ENCODE assay signal across 8 cellular contexts in genomic region chr22:50498322-50498861, GRCh38. TPM values are rescaled to one million over a fixed set of nuclear protein-coding genes. Genes with fewer than 3 reads are reported as not detected.
DNase-seq lines count a peak whose midpoint lies in the region; ATAC-seq and TF ChIP-seq lines count a peak whose summit lies in the region.

No MANE protein-coding gene starts in this region.

- CTCF ChIA-PET in naive thymus-derived CD4-positive, alpha-beta T cell (lab: Charles Lee): interaction anchor here (0.5 to 2.4 kb wide), 24 partner anchors 10 to 259 kb away, joined by 3 to 16 read pairs (median 4); partner anchors contain the start of genes LMF2, NCAPH2 and SCO2

- no peak overlapping the region for H2AFZ ChIP-seq in OCI-LY3 (ENCODE audit: low read depth, low read length)

- H3K4me2 ChIP-seq in OCI-LY3 (ENCODE audit: low read length): peak overlapping the region; percentile 56

- H3K4me3 ChIP-seq in OCI-LY3 (ENCODE audit: low read length) (peak overlapping the region; percentile 16; the same call in 1 of the 2 replicates), esophagus squamous epithelium (no peak overlapping the region)
- no peak overlapping the region for H3K4me3 ChIP-seq in naive thymus-derived CD4-positive, alpha-beta T cell (ENCODE audit: low read length)

- H3K27ac ChIP-seq in OCI-LY3 (ENCODE audit: low read length) (no peak overlapping the region), esophagus squamous epithelium (peak overlapping the region in 3 of 4 donors; percentile 32 to 41 (median 40))
- H3K27ac ChIP-seq in naive thymus-derived CD4-positive, alpha-beta T cell (ENCODE audit: low read depth, low read length): no peak overlapping the region

- peaks cover 5 to 14% of the 10 kb centered on the region in 2 donors for H3K36me3 Mint-ChIP-seq in CD14-positive monocyte
- peaks cover 0 to 3% (median 0%) of the 10 kb centered on the region in 5 donors for H3K36me3 Mint-ChIP-seq in naive thymus-derived CD4-positive, alpha-beta T cell

- POLR2A ChIA-PET in naive thymus-derived CD4-positive, alpha-beta T cell (lab: Charles Lee): interaction anchor here (0.5 to 2.1 kb wide), 11 partner anchors 15 to 155 kb away, joined by 3 to 10 read pairs (median 3); partner anchors contain the start of genes PPP6R2 and SCO2

- H3K9me3 Mint-ChIP-seq in CD14-positive monocyte: no peaks in the 10 kb centered on the region
- H3K9me3 Mint-ChIP-seq in naive thymus-derived CD4-positive, alpha-beta T cell: no peaks in the 10 kb centered on the region

- no peak overlapping the region for H3K27ac Mint-ChIP-seq in CD14-positive monocyte
- H3K27ac Mint-ChIP-seq in naive thymus-derived CD4-positive, alpha-beta T cell: no peak overlapping the region

- peak; percentile 92 for ATAC-seq in naive thymus-derived CD4-positive, alpha-beta T cell

- TF ChIP-seq CTCF in CD14-positive monocyte (IDR thresholded peaks at IDR 0.05) (peak; percentile 66), OCI-LY3 (IDR thresholded peaks at IDR 0.05; ENCODE audit: low read depth, low read length) (peak; percentile 62), esophagus squamous epithelium (IDR thresholded peaks at IDR 0.05) (peak; percentile 47 to 75 (median 63))

- WGBS in esophagus squamous epithelium, 2 donors: 17 to 30% methylated on average over 10 to 12 of the region's 13 CpGs

- no peaks in the 10 kb centered on the region for H4K20me1 ChIP-seq in OCI-LY3 (ENCODE audit: insufficient read depth, low read length)

- H3K79me2 ChIP-seq in OCI-LY3 (ENCODE audit: low read length): no peaks in the 10 kb centered on the region

- TF ChIP-seq POLR2A in esophagus squamous epithelium (IDR thresholded peaks at IDR 0.05): no peak

- H3K27me3 ChIP-seq in OCI-LY3 (ENCODE audit: low read depth, low read length): no peaks in the 10 kb centered on the region
- H3K27me3 ChIP-seq in esophagus squamous epithelium: no peaks in the 10 kb centered on the region
- H3K27me3 ChIP-seq in naive thymus-derived CD4-positive, alpha-beta T cell (ENCODE audit: control insufficient read depth in 2 of 2, insufficient read depth in 2 of 2, low read length in 2 of 2): no peaks in the 10 kb centered on the region

- H3K4me1 ChIP-seq in OCI-LY3 (ENCODE audit: low read length) (no peaks in the 10 kb centered on the region), esophagus squamous epithelium (peaks cover 0 to 28% (median 9%) of the 10 kb centered on the region in 3 donors)
- H3K4me1 ChIP-seq in naive thymus-derived CD4-positive, alpha-beta T cell (ENCODE audit: control insufficient read depth in 2 of 2, insufficient read depth in 2 of 2, low read length in 2 of 2): no peaks in the 10 kb centered on the region

- H3K4me1 Mint-ChIP-seq in CD14-positive monocyte: peaks cover 2% of the 10 kb centered on the region
- H3K4me1 Mint-ChIP-seq in naive thymus-derived CD4-positive, alpha-beta T cell: peaks cover 3 to 10% (median 9%) of the 10 kb centered on the region in 7 donors

- peaks cover 6 to 10% (median 10%) of the 10 kb centered on the region in 3 donors for H3K27me3 Mint-ChIP-seq in CD14-positive monocyte (ENCODE audit: low read depth in 3 of 3)
- H3K27me3 Mint-ChIP-seq in naive thymus-derived CD4-positive, alpha-beta T cell: peaks cover 0 to 5% (median 0%) of the 10 kb centered on the region in 5 donors

- intact Hi-C loops in CD14-positive monocyte (cut with micrococcal nuclease) (loop anchor here (5.0 to 10.0 kb wide), 2 partner anchors 144 to 246 kb away; partner anchors contain the start of gene HDAC10 (in 2 of the 2)), esophagus squamous epithelium (cut with DNase I) (no loop called here)
- intact Hi-C loops in naive thymus-derived CD4-positive, alpha-beta T cell (cut with micrococcal nuclease): loop anchor here (1.0 to 10.0 kb wide), 11 partner anchors 28 to 257 kb away; no protein-coding TSS in a partner anchor

- no peaks in the 10 kb centered on the region for H3K9me3 ChIP-seq in OCI-LY3 (ENCODE audit: insufficient read depth, low read length)
- H3K9me3 ChIP-seq in esophagus squamous epithelium: no peaks in the 10 kb centered on the region
- H3K9me3 ChIP-seq in naive thymus-derived CD4-positive, alpha-beta T cell (ENCODE audit: control insufficient read depth in 2 of 3, low read length in 3 of 3): no peaks in the 10 kb centered on the region

- DNase-seq in CD14-positive monocyte (ENCODE audit: low spot score) (no peak), HK-2 (ENCODE audit: unreplicated experiment) (peak; percentile 72), activated T-cell treated with anti-CD3 and anti-CD28 coated beads for 24 hours (ENCODE audit: low read depth) (peak; percentile 62), esophagus squamous epithelium (lab: John Stamatoyannopoulos, UW) (no peak), superior temporal gyrus (ENCODE audit: extremely low spot score) (peak; percentile 81), NCI-H187 treated with DMSO at 0.1 percent for 48 hours (lab: John Stamatoyannopoulos, UW) (no peak)
- DNase-seq in naive thymus-derived CD4-positive, alpha-beta T cell: peak in 8 of 9 donors; percentile 60 to 76 (median 70)

- no peak overlapping the region for H3K4me3 Mint-ChIP-seq in CD14-positive monocyte
- H3K4me3 Mint-ChIP-seq in naive thymus-derived CD4-positive, alpha-beta T cell: no peak overlapping the region

- no peaks in the 10 kb centered on the region for H3K36me3 ChIP-seq in OCI-LY3 (replicated peaks; ENCODE audit: low read depth, low read length)
- peaks cover 0 to 15% (median 0%) of the 10 kb centered on the region in 3 donors for H3K36me3 ChIP-seq in esophagus squamous epithelium
- peaks cover 0 to 13% (median 0%) of the 10 kb centered on the region in 3 experiments for H3K36me3 ChIP-seq in naive thymus-derived CD4-positive, alpha-beta T cell (ENCODE audit: control insufficient read depth in 2 of 3, insufficient read depth in 3 of 3, low read length in 3 of 3)

- H3K9ac ChIP-seq in OCI-LY3 (ENCODE audit: low read length): no peak overlapping the region; the same call in 1 of the 2 replicates

RNA-seq across cellular contexts. Expression of gene LMF2, which starts 9.1 kb away (rescaled TPM):
- 10 to 100 TPM; 15.0 to 16.6 TPM for polyA plus RNA-seq in CD14-positive monocyte
- total RNA-seq in esophagus squamous epithelium: 10 to 100 TPM; 35.4 to 65.0 (median 46.2) TPM
- total RNA-seq in naive thymus-derived CD4-positive, alpha-beta T cell: 100 to 1,000 TPM; 101 to 133 (median 118) TPM
- polyA plus RNA-seq in naive thymus-derived CD4-positive, alpha-beta T cell: 10 to 100 TPM; 15.0 to 25.5 TPM

RNA-seq across cellular contexts. Expression of gene NCAPH2, which starts 9.6 kb away (rescaled TPM):
- polyA plus RNA-seq in CD14-positive monocyte: 10 to 100 TPM; 12.5 to 18.1 TPM
- 10 to 100 TPM; 30.2 to 42.6 (median 38.5) TPM for total RNA-seq in esophagus squamous epithelium
- total RNA-seq in naive thymus-derived CD4-positive, alpha-beta T cell: 100 to 1,000 TPM in 2 of 5 experiments, 10 to 100 TPM in 3; 74.3 to 135 (median 91.1) TPM
- polyA plus RNA-seq in naive thymus-derived CD4-positive, alpha-beta T cell: 10 to 100 TPM; 37.8 to 46.6 TPM

RNA-seq across cellular contexts. Expression of gene MIOX, which starts 11.7 kb away (rescaled TPM):
- not detected for polyA plus RNA-seq in CD14-positive monocyte
- total RNA-seq in esophagus squamous epithelium: not detected
- total RNA-seq in naive thymus-derived CD4-positive, alpha-beta T cell: under 1 TPM in 1 of 5 experiments, not detected in 4; 0.22 TPM
- not detected for polyA plus RNA-seq in naive thymus-derived CD4-positive, alpha-beta T cell

RNA-seq across cellular contexts. Expression of gene ADM2, which starts 17.0 kb away (rescaled TPM):
- polyA plus RNA-seq in CD14-positive monocyte: not detected
- 1 to 10 TPM in 2 of 4 donors, under 1 TPM in 2; under 0.01 to 1.9 (median 0.89) TPM for total RNA-seq in esophagus squamous epithelium
- total RNA-seq in naive thymus-derived CD4-positive, alpha-beta T cell: 1 to 10 TPM; 1.3 to 4.5 (median 4.0) TPM
- polyA plus RNA-seq in naive thymus-derived CD4-positive, alpha-beta T cell: under 1 TPM; 0.24 to 0.44 TPM

RNA-seq across cellular contexts. Expression of gene SBF1, which starts 23.6 kb away (rescaled TPM):
- 1 to 10 TPM; 4.0 to 6.2 TPM for polyA plus RNA-seq in CD14-positive monocyte
- 10 to 100 TPM; 38.3 to 92.0 (median 63.4) TPM for total RNA-seq in esophagus squamous epithelium
- total RNA-seq in naive thymus-derived CD4-positive, alpha-beta T cell: 100 to 1,000 TPM; 161 to 209 (median 181) TPM
- polyA plus RNA-seq in naive thymus-derived CD4-positive, alpha-beta T cell: 10 to 100 TPM; 15.2 to 40.2 TPM

Comparison
In these comparisons a context has a peak if more than half of its experiments do, and no peak if none do; other contexts are left out.
1. DNase-seq: peak in HK-2 (single experiment), activated T-cell treated with anti-CD3 and anti-CD28 coated beads for 24 hours (single experiment), naive thymus-derived CD4-positive, alpha-beta T cell (8 of 9) and superior temporal gyrus (single experiment); none in CD14-positive monocyte (single experiment), esophagus squamous epithelium (single experiment) and NCI-H187 treated with DMSO at 0.1 percent for 48 hours (single experiment).
2. H3K27ac ChIP-seq: peak in esophagus squamous epithelium (3 of 4); none in OCI-LY3 (single experiment) and naive thymus-derived CD4-positive, alpha-beta T cell (single experiment).
3. Peak in every context shown above with its lines, with median percentiles within 50 percentile points of each other: CTCF ChIP-seq.